ENCODE assay signal across 8 cellular contexts in the genomic region with DNA sequence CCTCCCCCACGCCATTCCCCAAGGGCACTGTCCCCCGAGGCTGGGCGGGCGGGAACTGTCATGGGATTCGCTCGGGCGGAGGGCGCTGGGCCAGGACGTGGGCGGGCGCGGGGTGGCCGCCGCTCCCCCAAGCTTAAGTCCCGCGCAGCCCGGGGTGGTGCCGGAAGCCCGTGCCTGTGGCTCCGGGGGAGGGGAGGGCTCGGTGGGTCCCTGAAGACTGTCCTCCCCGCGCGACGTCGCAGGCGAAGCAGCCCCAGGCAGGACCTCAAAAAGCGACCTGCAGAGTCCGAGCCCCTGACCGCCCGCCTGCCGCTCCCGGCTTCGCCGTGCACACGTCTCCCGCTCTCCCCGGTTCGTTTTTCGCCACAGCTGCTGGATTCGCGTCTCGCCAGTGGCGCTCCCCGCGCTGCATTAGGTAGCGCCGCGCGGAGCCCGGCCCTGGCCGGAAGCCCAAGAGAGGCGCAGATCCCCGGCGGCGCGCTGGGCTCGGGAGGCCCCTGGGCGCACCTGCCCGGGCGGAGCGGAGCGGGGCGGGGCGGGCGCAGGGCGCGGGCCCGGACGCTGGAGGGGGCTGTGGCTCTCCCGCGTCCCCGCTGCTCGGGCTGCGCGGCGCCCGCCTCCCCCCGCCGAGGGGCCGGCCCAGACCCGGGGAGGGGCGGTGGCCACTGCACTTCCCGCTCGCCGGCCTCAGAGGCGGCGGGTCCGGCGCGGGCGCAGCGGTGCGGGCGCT. TPM values are rescaled to one million over a fixed set of nuclear protein-coding genes. Genes with fewer than 3 reads are reported as not detected.
DNase-seq lines count a peak whose midpoint lies in the region; ATAC-seq and TF ChIP-seq lines count a peak whose summit lies in the region.

A gene with protein sequence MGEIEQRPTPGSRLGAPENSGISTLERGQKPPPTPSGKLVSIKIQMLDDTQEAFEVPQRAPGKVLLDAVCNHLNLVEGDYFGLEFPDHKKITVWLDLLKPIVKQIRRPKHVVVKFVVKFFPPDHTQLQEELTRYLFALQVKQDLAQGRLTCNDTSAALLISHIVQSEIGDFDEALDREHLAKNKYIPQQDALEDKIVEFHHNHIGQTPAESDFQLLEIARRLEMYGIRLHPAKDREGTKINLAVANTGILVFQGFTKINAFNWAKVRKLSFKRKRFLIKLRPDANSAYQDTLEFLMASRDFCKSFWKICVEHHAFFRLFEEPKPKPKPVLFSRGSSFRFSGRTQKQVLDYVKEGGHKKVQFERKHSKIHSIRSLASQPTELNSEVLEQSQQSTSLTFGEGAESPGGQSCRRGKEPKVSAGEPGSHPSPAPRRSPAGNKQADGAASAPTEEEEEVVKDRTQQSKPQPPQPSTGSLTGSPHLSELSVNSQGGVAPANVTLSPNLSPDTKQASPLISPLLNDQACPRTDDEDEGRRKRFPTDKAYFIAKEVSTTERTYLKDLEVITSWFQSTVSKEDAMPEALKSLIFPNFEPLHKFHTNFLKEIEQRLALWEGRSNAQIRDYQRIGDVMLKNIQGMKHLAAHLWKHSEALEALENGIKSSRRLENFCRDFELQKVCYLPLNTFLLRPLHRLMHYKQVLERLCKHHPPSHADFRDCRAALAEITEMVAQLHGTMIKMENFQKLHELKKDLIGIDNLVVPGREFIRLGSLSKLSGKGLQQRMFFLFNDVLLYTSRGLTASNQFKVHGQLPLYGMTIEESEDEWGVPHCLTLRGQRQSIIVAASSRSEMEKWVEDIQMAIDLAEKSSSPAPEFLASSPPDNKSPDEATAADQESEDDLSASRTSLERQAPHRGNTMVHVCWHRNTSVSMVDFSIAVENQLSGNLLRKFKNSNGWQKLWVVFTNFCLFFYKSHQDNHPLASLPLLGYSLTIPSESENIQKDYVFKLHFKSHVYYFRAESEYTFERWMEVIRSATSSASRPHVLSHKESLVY (plus strand): TSS at position 668 of the 730 bp plus-strand sequence. CDS start 70,149 bp downstream, outside the sequence.

- H3K9ac ChIP-seq in Karpas-422 (ENCODE audit: low read length), result no peak within 1 kb of the TSS

- H3K9me2 ChIP-seq in Karpas-422 (replicated peaks; ENCODE audit: insufficient read depth, low read length), result no peaks in the 10 kb centered on the region

- H3K4me1 ChIP-seq in adrenal gland (replicated peaks in 1 of 2) (peaks cover 26 to 34% of the 10 kb centered on the region in 2 donors), ovary (ENCODE audit: insufficient read depth) (peaks cover 1% of the 10 kb centered on the region), Karpas-422 (ENCODE audit: low read length) (no peaks in the 10 kb centered on the region)

- no peaks in the 10 kb centered on the region for H3K27me3 ChIP-seq in adrenal gland
- no peaks in the 10 kb centered on the region for H3K27me3 ChIP-seq in ovary
- no peaks in the 10 kb centered on the region for H3K27me3 ChIP-seq in Karpas-422 (ENCODE audit: low read length)

- no peak within 1 kb of the TSS for H2AFZ ChIP-seq in Karpas-422 (ENCODE audit: low read length)

- no peaks in the 10 kb centered on the region for H3K36me3 ChIP-seq in adrenal gland (replicated peaks in 1 of 2)
- no peaks in the 10 kb centered on the region for H3K36me3 ChIP-seq in ovary
- H3K36me3 ChIP-seq in Karpas-422 (ENCODE audit: insufficient read depth, low read length), result no peaks in the 10 kb centered on the region

- peak in 3 of 6 experiments; percentile 47 to 79 (median 76) for TF ChIP-seq CTCF in adrenal gland (IDR thresholded peaks at IDR 0.05)
- peak in 2 of 3 donors; percentile 60 to 65 for TF ChIP-seq CTCF in ovary (IDR thresholded peaks at IDR 0.05)

- TF ChIP-seq POLR2A in adrenal gland (IDR thresholded peaks at IDR 0.05) (peak; percentile 21 to 68), ovary (IDR thresholded peaks at IDR 0.05) (no peak)

- no peak for TF ChIP-seq EP300 in ovary (IDR thresholded peaks at IDR 0.05)

- H4K20me1 ChIP-seq in Karpas-422 (ENCODE audit: insufficient read depth, low read depth, low read length), result no peaks in the 10 kb centered on the region

- H3K9me3 ChIP-seq in adrenal gland (replicated peaks in 1 of 3), result no peaks in the 10 kb centered on the region
- H3K9me3 ChIP-seq in ovary, result no peaks in the 10 kb centered on the region
- H3K9me3 ChIP-seq in Karpas-422 (ENCODE audit: low read length), result no peaks in the 10 kb centered on the region

- H3K27ac ChIP-seq in adrenal gland (peak within 1 kb of the TSS in 4 of 5 donors; percentile 76 to 85 (median 81)), ovary (peak within 1 kb of the TSS in 1 of 2 donors; percentile 2), Karpas-422 (ENCODE audit: low read length) (no peak within 1 kb of the TSS)

- H3K4me3 ChIP-seq in adrenal gland, result peak within 1 kb of the TSS; percentile 54 to 95 (median 78)
- peak within 1 kb of the TSS; percentile 38 for H3K4me3 ChIP-seq in ovary
- no peak within 1 kb of the TSS for H3K4me3 ChIP-seq in Karpas-422 (ENCODE audit: low read length)

- H3K4me2 ChIP-seq in Karpas-422 (ENCODE audit: low read depth, low read length, poor library complexity, severe bottlenecking), result no peak within 1 kb of the TSS

- 0 to 1% (median 1%) methylated on average over 16 to 95 of the region's 95 CpGs for WGBS in adrenal gland, 4 donors
- WGBS in ovary, 3 donors, result 1 to 10% (median 3%) methylated on average over 4 to 95 of the region's 95 CpGs

- intact Hi-C loops in adrenal gland (cut with DNase I) (loop anchor here (10.0 kb wide), 2 partner anchors 72 to 252 kb away; no protein-coding TSS in a partner anchor), Right ventricle myocardium superior (cut with DNase I) (no loop called here), ovary (cut with DNase I) (loop anchor here in 3 of 4 donors (5.0 to 10.0 kb wide), 4 partner anchors 252 to 532 kb away; no protein-coding TSS in a partner anchor)

- ATAC-seq in GM19043 (IDR thresholded peaks at IDR 0.05; ENCODE audit: low read depth, unreplicated experiment), result peak; percentile 75
- peak; percentile 79 for ATAC-seq in HG03280 (IDR thresholded peaks at IDR 0.05; ENCODE audit: unreplicated experiment)
- ATAC-seq in Right ventricle myocardium superior (ENCODE audit: poor library complexity), result peak; percentile 96

- DNase-seq in CD1c-positive myeloid dendritic cell (ENCODE audit: extremely low spot score), result peak; percentile 28
- DNase-seq in NCI-H526 treated with DMSO at 0.1 percent for 48 hours (lab: John Stamatoyannopoulos, UW), result peak; percentile 87
- peak; percentile 77 to 88 (median 83) for DNase-seq in adrenal gland
- peak; percentile 84 for DNase-seq in Right ventricle myocardium superior
- DNase-seq in ovary, result peak; percentile 69 to 85 (median 77)
- no peak for DNase-seq in Karpas-422

- no peaks in the 10 kb centered on the region for H3K79me2 ChIP-seq in Karpas-422 (ENCODE audit: low read length)

RNA-seq across cellular contexts. Expression of the gene that starts here (rescaled TPM):
- total RNA-seq in adrenal gland, result 100 to 1,000 TPM in 2 of 8 donors, 10 to 100 TPM in 6; 39.9 to 304 (median 71.6) TPM
- 100 to 1,000 TPM in 1 of 3 donors, 10 to 100 TPM in 2; 27.1 to 258 (median 36.6) TPM for polyA plus RNA-seq in adrenal gland
- total RNA-seq in Right ventricle myocardium superior, result 11.1 TPM
- total RNA-seq in ovary, result 10 to 100 TPM; 21.9 to 90.1 (median 35.6) TPM
- 10 to 100 TPM; 10.2 to 69.5 TPM for polyA plus RNA-seq in ovary
- not detected in 2 replicates for total RNA-seq in Karpas-422 (2014; rRNA removed; shearing (Covaris generic); ENCODE audit: low replicate concordance)

Comparison
In these comparisons a context has a peak if more than half of its experiments do, and no peak if none do; other contexts are left out.
1. RNA of the gene that starts here (total RNA-seq): 39.9 to 304 TPM in adrenal gland, 21.9 to 90.1 TPM in ovary and 11.1 TPM in Right ventricle myocardium superior (single experiment); not detected in Karpas-422; every median in the first group is over 10 times any median in the second.
2. Peak in every context shown above with its lines, with median percentiles within 50 percentile points of each other: ATAC-seq.